In genomic region chr9:33735436-33735835, GRCh38 we compare ENCODE assay signal across 12 cellular contexts. TPM values are rescaled to one million over a fixed set of nuclear protein-coding genes. Genes with fewer than 3 reads are reported as not detected.
DNase-seq lines count a peak whose midpoint lies in the region; ATAC-seq, FAIRE-seq and TF ChIP-seq lines count a peak whose summit lies in the region.
"Not testable (repeated sequence)": the region's sequence is repeated elsewhere in the genome, so short reads cannot be mapped to it uniquely, and the experiment has no call there.
"Had no signal": no experiment of that assay in that cellular context is flagged by ENCODE, and none has a peak within 500 bp of the region (broad histone marks: within the 10 kb centered on the region; RNA-seq: fewer than 3 reads in every experiment).

No MANE protein-coding gene starts in this region.

- not testable (repeated sequence) for FAIRE-seq in astrocyte (lab: Jason Lieb, UNC)

- 49% methylated on average over 2 of the region's 2 CpGs for WGBS in suprapubic skin

- peaks cover 20% of the 10 kb centered on the region for H3K27me3 Mint-ChIP-seq in astrocyte (ENCODE audit: low read depth, unreplicated experiment)

- not testable (repeated sequence) for H3K4me1 Mint-ChIP-seq in astrocyte (ENCODE audit: low read depth, unreplicated experiment)

- peak overlapping the region; percentile 80 for H3K27ac ChIP-seq in PC-3 (ENCODE audit: low read length)
- H3K27ac ChIP-seq in astrocyte (ENCODE audit: low read depth, low read length); foreskin keratinocyte: not testable (repeated sequence)
- peak overlapping the region; percentile 72 for H3K27ac ChIP-seq in epithelial cell of prostate
- H3K27ac ChIP-seq in mucosa of rectum (ENCODE audit: low read depth in 2 of 2, low read length in 2 of 2) = peak overlapping the region; percentile 65 to 79
- H3K27ac ChIP-seq in suprapubic skin = peak overlapping the region; percentile 79

- POLR2A ChIA-PET in PC-3 (lab: Charles Lee; ENCODE audit: unreplicated experiment) = interaction anchor here (0.7 kb wide), 1 partner anchor 41 kb away, joined by 3 read pairs; no protein-coding TSS in a partner anchor

- ATAC-seq in PC-3 (peak; percentile 58), foreskin keratinocyte (peak; percentile 70)

- peak overlapping the region; percentile 29; the same call in 1 of the 2 replicates for H3K9ac ChIP-seq in PC-3 (ENCODE audit: low read length)
- not testable (repeated sequence) for H3K9ac ChIP-seq in astrocyte (ENCODE audit: low read length); mucosa of rectum (ENCODE audit: low read depth in 1 of 2, low read length in 2 of 2)

- H3K9me2 ChIP-seq in PC-3 (replicated peaks; ENCODE audit: low read length) = not testable (repeated sequence)

- TF ChIP-seq EP300 in suprapubic skin (IDR thresholded peaks at IDR 0.05) = not testable (repeated sequence)

- BruUV-seq in PC-3 (replicated peaks; lab: Mats Ljungman, UMichigan) = not testable (repeated sequence)

- TF ChIP-seq POLR2A in suprapubic skin (IDR thresholded peaks at IDR 0.05) = not testable (repeated sequence)

- H3K79me2 ChIP-seq in PC-3 (ENCODE audit: low read length); astrocyte (ENCODE audit: insufficient read depth, low read length): not testable (repeated sequence)

- peak overlapping the region; percentile 51 for H3K4me2 ChIP-seq in PC-3 (ENCODE audit: low read length)
- not testable (repeated sequence) for H3K4me2 ChIP-seq in astrocyte (ENCODE audit: low read length)

- H3K27me3 ChIP-seq in PC-3 (ENCODE audit: low read length); astrocyte (ENCODE audit: insufficient read depth, low read length); foreskin keratinocyte; mucosa of rectum (ENCODE audit: control insufficient read depth in 2 of 2, insufficient read depth in 2 of 2, low read length in 2 of 2); suprapubic skin: not testable (repeated sequence)

- H3K4me1 ChIP-seq in PC-3 (ENCODE audit: insufficient read depth, low read length) = peaks cover 29% of the 10 kb centered on the region
- not testable (repeated sequence) for H3K4me1 ChIP-seq in astrocyte (ENCODE audit: insufficient read depth, low read length); suprapubic skin
- peaks cover 14% of the 10 kb centered on the region for H3K4me1 ChIP-seq in foreskin keratinocyte
- H3K4me1 ChIP-seq in mucosa of rectum (ENCODE audit: control insufficient read depth in 2 of 2, insufficient read depth in 2 of 2, low read length in 2 of 2) = peaks cover 4 to 14% of the 10 kb centered on the region in 2 donors

- intact Hi-C loops in PC-3 (cut with micrococcal nuclease) = loop anchor here (5.0 kb wide), 1 partner anchor 82 kb away; the partner anchor contains the start of gene UBE2R2

- H3K4me3 Mint-ChIP-seq in astrocyte (ENCODE audit: unreplicated experiment) = not testable (repeated sequence)

- H3K9me3 Mint-ChIP-seq in astrocyte (ENCODE audit: unreplicated experiment) = not testable (repeated sequence)

- not testable (repeated sequence) for TF ChIP-seq CTCF in PC-3 (conservative IDR thresholded peaks at IDR 0.05; ENCODE audit: low read depth, low read length); astrocyte (IDR thresholded peaks at IDR 0.05; ENCODE audit: insufficient read depth, low read depth, low read length); foreskin keratinocyte (conservative IDR thresholded peaks at IDR 0.05); suprapubic skin (IDR thresholded peaks at IDR 0.05)

- CTCF ChIA-PET in PC-3 (lab: Charles Lee) = not testable (repeated sequence)

- H3K4me3 ChIP-seq in PC-3 (ENCODE audit: low read length); astrocyte (ENCODE audit: insufficient read depth, low read depth, low read length); mucosa of rectum (ENCODE audit: low read length in 2 of 2); suprapubic skin: not testable (repeated sequence)

- H3K36me3 Mint-ChIP-seq in astrocyte (ENCODE audit: low read depth, unreplicated experiment) = not testable (repeated sequence)

- DNase-seq in PC-3 = peak; percentile 54
- not testable (repeated sequence) for DNase-seq in astrocyte (ENCODE audit: low read depth); epithelial cell of prostate (ENCODE audit: low read depth, low spot score); foreskin keratinocyte; suprapubic skin (ENCODE audit: low spot score in 2 of 2)

- not testable (repeated sequence) for H3K9me3 ChIP-seq in PC-3 (ENCODE audit: low read length); astrocyte (ENCODE audit: insufficient read depth, low read depth, low read length); mucosa of rectum (ENCODE audit: control insufficient read depth in 2 of 2, low read length in 2 of 2); suprapubic skin

- not testable (repeated sequence) for H3K36me3 ChIP-seq in PC-3 (ENCODE audit: low read depth, low read length); astrocyte (ENCODE audit: insufficient read depth, low read length); mucosa of rectum (ENCODE audit: control insufficient read depth in 2 of 2, insufficient read depth in 2 of 2, low read length in 2 of 2); suprapubic skin

- H2AFZ ChIP-seq in PC-3 (ENCODE audit: low read length); astrocyte (ENCODE audit: low read depth, low read length): not testable (repeated sequence)

- peak overlapping the region; percentile 6 for H3K27ac Mint-ChIP-seq in astrocyte (ENCODE audit: unreplicated experiment)

- H3F3A ChIP-seq in PC-3 (ENCODE audit: low read length, unreplicated experiment) = not testable (repeated sequence)

- not testable (repeated sequence) for H4K20me1 ChIP-seq in PC-3 (ENCODE audit: low read length); astrocyte (ENCODE audit: insufficient read depth, low read length)

RNA-seq across cellular contexts. Expression of gene PRSS3, which starts 59.9 kb away (rescaled TPM):
- total RNA-seq in PC-3 (2014; rRNA removed) = 225 and 240 TPM in 2 replicates
- not detected in 2 replicates for total RNA-seq in astrocyte
- total RNA-seq in foreskin keratinocyte = 89.9 and 199 TPM in 2 replicates
- 127 and 247 TPM in 2 replicates for polyA plus RNA-seq in foreskin keratinocyte
- total RNA-seq in suprapubic skin = 10 to 100 TPM; 14.1 to 53.7 (median 25.1) TPM
- total RNA-seq: CD4-positive, CD25-positive, alpha-beta regulatory T cell; G401; H7; HepG2 had no signal
- polyA plus RNA-seq: CD4-positive, CD25-positive, alpha-beta regulatory T cell; CD8-positive, alpha-beta memory T cell; GM12878; HepG2 had no signal

Comparison
In these comparisons a context has a peak if more than half of its experiments do, and no peak if none do; other contexts are left out.
1. RNA of gene PRSS3, which starts 59.9 kb away (total RNA-seq): 225 to 240 TPM in PC-3, 89.9 to 199 TPM in foreskin keratinocyte and 14.1 to 53.7 TPM in suprapubic skin; not detected in astrocyte; every median in the first group is over 10 times any median in the second.